Comparison of ENCODE assay signal across 9 cellular contexts in the genomic region with DNA sequence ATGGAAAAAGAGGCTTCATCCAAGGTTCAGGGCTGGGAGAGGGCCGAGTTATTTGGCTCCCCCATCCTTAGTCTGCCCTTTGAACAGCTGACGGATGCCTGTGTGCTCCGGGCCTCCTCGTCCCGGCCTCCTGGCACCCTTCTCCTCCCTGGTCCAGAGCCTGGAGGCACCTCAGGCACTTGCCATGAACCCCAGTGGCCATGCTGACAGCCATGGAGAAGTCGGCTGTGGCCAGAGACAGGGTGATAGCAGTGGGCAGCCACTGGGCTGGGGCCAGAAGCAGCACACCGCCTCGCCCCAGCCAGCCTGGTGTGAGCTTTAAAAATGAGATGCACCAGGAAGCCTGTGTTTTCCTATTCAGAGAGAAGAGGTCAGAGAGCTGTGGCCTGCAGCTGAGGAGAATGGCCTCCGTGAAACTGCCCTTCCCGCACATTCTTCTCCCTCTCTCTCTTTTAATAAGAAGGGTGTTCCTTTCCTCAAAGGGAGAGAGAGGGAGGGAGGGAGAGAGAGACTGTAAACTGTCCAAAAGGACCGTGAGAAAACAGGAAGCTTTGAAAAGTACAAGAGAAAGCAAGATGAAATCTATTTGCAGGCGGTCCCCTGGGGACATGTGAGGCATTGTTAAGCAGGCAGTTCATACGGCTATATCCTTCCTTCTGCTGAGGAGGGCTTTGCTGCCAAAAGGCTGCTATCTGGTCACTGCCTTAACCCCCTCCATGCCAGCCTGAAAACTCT. TPM values are rescaled to one million over a fixed set of nuclear protein-coding genes. Genes with fewer than 3 reads are reported as not detected.
DNase-seq lines count a peak whose midpoint lies in the region; ATAC-seq lines count a peak whose summit lies in the region.
"Had no signal": no experiment of that assay in that cellular context is flagged by ENCODE, and none has a peak within 500 bp of the region (broad histone marks: within the 10 kb centered on the region; RNA-seq: fewer than 3 reads in every experiment).

No MANE protein-coding gene starts in this region.

- in situ Hi-C loops in SK-MEL-5 (cut with HindIII; ENCODE audit: low pct_unique_long_range_greater_than_20kb, low sequenced_read_pairs), result no loop called here

- DNase-seq in SK-MEL-5 (ENCODE audit: low read depth, low spot score) (peak; percentile 54), foreskin melanocyte (peak; percentile 94), pulmonary artery endothelial cell (ENCODE audit: low read depth, low spot score) (peak; percentile 99)
- DNase-seq in stimulated activated naive CD4-positive, alpha-beta T cell (lab: John Stamatoyannopoulos, UW), result no peak
- no peak for DNase-seq in activated effector memory CD4-positive, alpha-beta T cell treated with Interleukin-2 at 50 U/mL for 16 hours
- no peak for DNase-seq in central memory CD4-positive, alpha-beta T cell

- peak; percentile 56 for ATAC-seq in GM18519 (IDR thresholded peaks at IDR 0.05; ENCODE audit: low FRiP score, unreplicated experiment)
- ATAC-seq in HG02840 (IDR thresholded peaks at IDR 0.05; ENCODE audit: low FRiP score, unreplicated experiment), result peak; percentile 87

RNA-seq across cellular contexts. Expression of gene ZNF366, which starts 55.3 kb away (rescaled TPM):
- 0.03 TPM in 1 of 2 replicates, not detected in the other for total RNA-seq in SK-MEL-5 (2014; rRNA removed; shearing (Covaris generic))
- 0.02 TPM in 1 of 2 replicates, not detected in the other for polyA plus RNA-seq in SK-MEL-5 (2015; cell fraction: cytosol; rRNA removed)
- not detected in 2 replicates for polyA plus RNA-seq in SK-MEL-5 (2015; cell fraction: nucleus; rRNA removed)
- total RNA-seq in pulmonary artery endothelial cell, result 0.39 and 0.46 TPM in 2 replicates
- total RNA-seq: T-helper 2 cell treated with Interferon-gamma antibody and Interleukin-4, amounts not matched to agents 100 ng/mL and 5 ng/mL, for 36 hours had no signal

Comparison
In these comparisons a context has a peak if more than half of its experiments do, and no peak if none do; other contexts are left out.
1. DNase-seq: peak in SK-MEL-5 (single experiment), foreskin melanocyte (single experiment) and pulmonary artery endothelial cell (single experiment); none in stimulated activated naive CD4-positive, alpha-beta T cell (0 of 6), activated effector memory CD4-positive, alpha-beta T cell treated with Interleukin-2 at 50 U/mL for 16 hours (single experiment) and central memory CD4-positive, alpha-beta T cell (single experiment).